Comparison of ENCODE assay signal across 1 cellular context in the genomic region with DNA sequence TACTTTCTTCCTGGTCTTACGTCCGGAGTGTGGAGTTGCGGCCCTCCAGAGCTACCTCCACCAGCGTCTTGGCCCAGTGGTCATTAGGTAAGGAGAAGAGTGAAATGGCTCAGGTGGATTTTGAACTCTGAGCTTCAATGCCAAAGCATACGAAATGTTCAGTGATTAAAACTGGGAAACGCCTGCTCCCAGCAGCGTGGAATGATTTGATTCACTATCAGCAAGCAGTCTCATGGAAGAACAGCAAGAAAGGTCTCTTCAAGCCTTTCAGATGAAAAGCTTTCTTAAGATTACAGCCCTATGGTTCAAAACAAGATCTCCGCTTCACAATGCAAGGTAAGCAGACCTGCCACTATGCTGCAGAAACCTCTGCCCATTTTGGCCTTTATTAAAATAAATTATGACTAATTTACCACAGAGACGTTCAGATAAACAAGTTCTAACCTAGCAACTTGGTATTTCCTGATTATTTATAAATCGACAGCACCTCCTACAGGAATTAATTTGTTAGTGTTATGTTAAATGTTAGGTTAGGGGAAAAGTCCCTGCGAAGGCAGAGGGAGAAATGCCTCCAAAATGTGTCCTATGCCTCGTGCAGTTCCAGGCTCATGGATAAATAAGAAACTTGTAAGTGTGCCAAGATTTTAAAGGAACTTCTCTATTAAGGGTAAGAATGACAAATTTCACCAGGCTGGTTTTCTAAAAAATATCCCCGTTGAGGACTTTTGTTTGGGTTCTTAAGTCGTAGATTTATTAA.
TF ChIP-seq lines count a peak whose summit lies in the region.

No MANE protein-coding gene starts in this region.

TF ChIP-seq in H1, 55 proteins besides CTCF, POLR2A, EP300 and RAD21:
- no peak for TF ChIP-seq GABPA (IDR thresholded peaks at IDR 0.05; ENCODE audit: borderline replicate concordance, insufficient read depth, low read length)
- no peak for TF ChIP-seq RFX5 (IDR thresholded peaks at IDR 0.05; ENCODE audit: borderline replicate concordance, low read depth, low read length)
- no peak for TF ChIP-seq ZNF274 (IDR thresholded peaks at IDR 0.05; ENCODE audit: borderline replicate concordance, extremely low read depth, low read length)
- TF ChIP-seq, protein P1, sequence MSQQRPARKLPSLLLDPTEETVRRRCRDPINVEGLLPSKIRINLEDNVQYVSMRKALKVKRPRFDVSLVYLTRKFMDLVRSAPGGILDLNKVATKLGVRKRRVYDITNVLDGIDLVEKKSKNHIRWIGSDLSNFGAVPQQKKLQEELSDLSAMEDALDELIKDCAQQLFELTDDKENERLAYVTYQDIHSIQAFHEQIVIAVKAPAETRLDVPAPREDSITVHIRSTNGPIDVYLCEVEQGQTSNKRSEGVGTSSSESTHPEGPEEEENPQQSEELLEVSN (IDR thresholded peaks at IDR 0.05), result peak; percentile 64
